Comparison of ENCODE assay signal across 9 cellular contexts in genomic region chr11:72015511-72016061, GRCh38. TPM values are rescaled to one million over a fixed set of nuclear protein-coding genes. Genes with fewer than 3 reads are reported as not detected.
DNase-seq lines count a peak whose midpoint lies in the region; ATAC-seq and TF ChIP-seq lines count a peak whose summit lies in the region.
"Had no signal": no experiment of that assay in that cellular context is flagged by ENCODE, and none has a peak within 500 bp of the region (broad histone marks: within the 10 kb centered on the region; RNA-seq: fewer than 3 reads in every experiment).

No MANE protein-coding gene starts in this region.

- H3K4me1 ChIP-seq in PC-9 (replicated peaks; ENCODE audit: insufficient read depth) (no peaks in the 10 kb centered on the region), stomach smooth muscle (ENCODE audit: control insufficient read depth, insufficient read depth, low read length) (peaks cover 46% of the 10 kb centered on the region)

- peaks cover 28% of the 10 kb centered on the region for H4K20me1 ChIP-seq in PC-9 (ENCODE audit: insufficient read depth)

- ATAC-seq in GM21576 (IDR thresholded peaks at IDR 0.05; ENCODE audit: unreplicated experiment) (no peak), HG03521 (IDR thresholded peaks at IDR 0.05; ENCODE audit: unreplicated experiment) (no peak)

- no peak overlapping the region for H3K9ac ChIP-seq in stomach smooth muscle (ENCODE audit: low read length in 2 of 2)

- no peak overlapping the region for H3K27ac ChIP-seq in PC-9
- peak overlapping the region; percentile 81 for H3K27ac ChIP-seq in stomach smooth muscle (ENCODE audit: low read length)

- H3K9me3 Mint-ChIP-seq in activated naive CD4-positive, alpha-beta T cell treated with anti-CD3 and anti-CD28 coated beads for 36 hours: no peaks in the 10 kb centered on the region

- intact Hi-C loops in activated naive CD4-positive, alpha-beta T cell treated with anti-CD3 and anti-CD28 coated beads for 36 hours (cut with micrococcal nuclease): no loop called here
- intact Hi-C loops in PC-9 (cut with micrococcal nuclease; ENCODE audit: unreplicated experiment): no loop called here

- no peaks in the 10 kb centered on the region for H3K4me1 Mint-ChIP-seq in activated naive CD4-positive, alpha-beta T cell treated with anti-CD3 and anti-CD28 coated beads for 36 hours (ENCODE audit: low read depth)

- H3K27me3 ChIP-seq in PC-9 (ENCODE audit: insufficient read depth, low read depth): no peaks in the 10 kb centered on the region
- H3K27me3 ChIP-seq in stomach smooth muscle (ENCODE audit: control insufficient read depth in 1 of 2, insufficient read depth in 2 of 2, low read length in 2 of 2): no peaks in the 10 kb centered on the region

- BruUV-seq in PC-9 (replicated peaks; lab: Mats Ljungman, UMichigan): no TSS peak

- H3K79me2 ChIP-seq in PC-9 (ENCODE audit: low read depth): no peaks in the 10 kb centered on the region

- H3F3A ChIP-seq in PC-9 (ENCODE audit: insufficient read depth, low read depth): peaks cover 5% of the 10 kb centered on the region; the same call in 1 of the 2 replicates

- H3K36me3 ChIP-seq in PC-9 (ENCODE audit: low read depth) (peaks cover 32% of the 10 kb centered on the region), stomach smooth muscle (ENCODE audit: control insufficient read depth in 2 of 2, insufficient read depth in 2 of 2, low read length in 2 of 2) (peaks cover 90 to 92% of the 10 kb centered on the region in 2 donors)

- POLR2A ChIA-PET in PC-9 (lab: Charles Lee; ENCODE audit: unreplicated experiment): interaction anchor here (0.6 kb wide), 1 partner anchor 212 kb away, joined by 4 read pairs; no protein-coding TSS in a partner anchor

- peak overlapping the region; percentile 46 for H3K27ac Mint-ChIP-seq in activated naive CD4-positive, alpha-beta T cell treated with anti-CD3 and anti-CD28 coated beads for 36 hours

- H3K4me2 ChIP-seq in PC-9: no peak overlapping the region

- no peaks in the 10 kb centered on the region for H3K27me3 Mint-ChIP-seq in activated naive CD4-positive, alpha-beta T cell treated with anti-CD3 and anti-CD28 coated beads for 36 hours (ENCODE audit: low read depth)

- TF ChIP-seq CTCF in PC-9 (conservative IDR thresholded peaks at IDR 0.05) (peak; percentile 36; the same call in 1 of the 2 replicates), fibroblast of the aortic adventitia (IDR thresholded peaks at IDR 0.05; ENCODE audit: insufficient read depth, low read length) (peak; percentile 37)

- DNase-seq in activated naive CD4-positive, alpha-beta T cell treated with anti-CD3 and anti-CD28 coated beads for 36 hours: peak; percentile 35
- no peak for DNase-seq in activated naive CD4-positive, alpha-beta T cell treated with anti-CD3 and anti-CD28 coated beads, Interleukin-2, amount 50 U/mL, for 16 hours
- DNase-seq in PC-9: no peak
- DNase-seq in fibroblast of the aortic adventitia (ENCODE audit: low read depth): no peak
- DNase-seq in NK-92 (lab: John Stamatoyannopoulos, UW; ENCODE audit: unreplicated experiment): no peak
- DNase-seq: activated CD4-positive, alpha-beta T cell treated with anti-CD3 and anti-CD28 coated beads, Interleukin-2, amount 50 U/mL, for 1 hour had no signal

- H3K9me3 ChIP-seq in PC-9 (ENCODE audit: insufficient read depth, low read depth) (no peaks in the 10 kb centered on the region), stomach smooth muscle (ENCODE audit: control insufficient read depth in 2 of 2, low read length in 2 of 2) (no peaks in the 10 kb centered on the region)

- no peaks in the 10 kb centered on the region for H3K9me2 ChIP-seq in PC-9 (ENCODE audit: insufficient read depth)

- H3K4me3 ChIP-seq in PC-9 (no peak overlapping the region), fibroblast of the aortic adventitia (ENCODE audit: low read depth, low read length) (no peak overlapping the region), stomach smooth muscle (ENCODE audit: low read length in 2 of 2) (no peak overlapping the region)

- CTCF ChIA-PET in activated naive CD4-positive, alpha-beta T cell treated with anti-CD3 and anti-CD28 coated beads for 36 hours (lab: Charles Lee): interaction anchor here (0.6 to 2.5 kb wide), 8 partner anchors 10 to 168 kb away, joined by 3 to 9 read pairs (median 4); no protein-coding TSS in a partner anchor
- CTCF ChIA-PET in PC-9 (lab: Charles Lee): no interaction called here

- H3K36me3 Mint-ChIP-seq in activated naive CD4-positive, alpha-beta T cell treated with anti-CD3 and anti-CD28 coated beads for 36 hours (ENCODE audit: low read depth): peaks cover 61% of the 10 kb centered on the region

- no peak overlapping the region for H3K4me3 Mint-ChIP-seq in activated naive CD4-positive, alpha-beta T cell treated with anti-CD3 and anti-CD28 coated beads for 36 hours

- no peak overlapping the region for H2AFZ ChIP-seq in PC-9

RNA-seq across cellular contexts. Expression of gene IL18BP, which starts 16.9 kb away (rescaled TPM):
- total RNA-seq in activated naive CD4-positive, alpha-beta T cell treated with anti-CD3 and anti-CD28 coated beads for 36 hours: 1 to 10 TPM; 4.1 to 5.4 TPM
- 16.9 and 17.9 TPM in 2 replicates for total RNA-seq in PC-9 (2021)
- total RNA-seq in fibroblast of the aortic adventitia (ENCODE audit: low replicate concordance): 1.1 and 2.2 TPM in 2 replicates
